11 cellular contexts compared by ENCODE assay signal in genomic region chr11:8038811-8039529, GRCh38. TPM values are rescaled to one million over a fixed set of nuclear protein-coding genes. Genes with fewer than 3 reads are reported as not detected.
"Had no signal": no experiment of that assay in that cellular context is flagged by ENCODE, and none has a peak within 500 bp of the region (broad histone marks: within the 10 kb centered on the region; RNA-seq: fewer than 3 reads in every experiment).

No MANE protein-coding gene starts in this region.

- H3K9me3 ChIP-seq: esophagus squamous epithelium, right lobe of liver, testis had no signal

- H3K27me3 ChIP-seq: right lobe of liver, testis had no signal

- H3K4me1 ChIP-seq: right lobe of liver had no signal

- H3K4me3 ChIP-seq: esophagus squamous epithelium, right lobe of liver, SK-N-MC, testis had no signal

- H3K27ac ChIP-seq: esophagus squamous epithelium, right lobe of liver, SK-N-MC, testis had no signal

- DNase-seq: activated B cell treated with CpG ODN at 0.5 μM for 24 hours; activated CD4-positive, alpha-beta T cell treated with anti-CD3 and anti-CD28 coated beads, Interleukin-2, amount 10 ng/mL, durations not matched to agents 24 days and 14 days; activated T-cell treated with anti-CD3 and anti-CD28 coated beads for 4 hours; amniotic stem cell; esophagus squamous epithelium; foreskin fibroblast; right lobe of liver; stimulated activated naive CD4-positive, alpha-beta T cell treated with Interleukin-2 at 50 U/mL for 16 hours; testis had no signal

- ATAC-seq: left lobe of liver, right lobe of liver had no signal

- H3K36me3 ChIP-seq: esophagus squamous epithelium, right lobe of liver had no signal

RNA-seq across cellular contexts. Expression of gene TUB, which starts 42.0 kb away (rescaled TPM):
- total RNA-seq: activated B cell treated with CpG ODN at 0.5 μM for 24 hours had no signal
